8 cellular contexts compared by ENCODE assay signal in genomic region chr3:98188553-98188952, GRCh38. TPM values are rescaled to one million over a fixed set of nuclear protein-coding genes. Genes with fewer than 3 reads are reported as not detected.
DNase-seq lines count a peak whose midpoint lies in the region; ATAC-seq and TF ChIP-seq lines count a peak whose summit lies in the region.

No MANE protein-coding gene starts in this region.

- no peak overlapping the region for H3K27ac ChIP-seq in AG04450 (ENCODE audit: low read depth, low read length)
- no peak overlapping the region for H3K27ac ChIP-seq in psoas muscle
- no peak overlapping the region for H3K27ac ChIP-seq in right cardiac atrium (ENCODE audit: low read length)

- peak; percentile 63 for ATAC-seq in GM18909 (IDR thresholded peaks at IDR 0.05; ENCODE audit: poor library complexity, unreplicated experiment)
- peak; percentile 99 for ATAC-seq in HG03565 (IDR thresholded peaks at IDR 0.05; ENCODE audit: unreplicated experiment)
- no peak for ATAC-seq in psoas muscle
- ATAC-seq in right cardiac atrium = no peak

- intact Hi-C loops in psoas muscle (cut with DNase I) (no loop called here), right cardiac atrium (cut with DNase I) (no loop called here)

- 30 to 41% (median 33%) methylated on average over 3 of the region's 3 CpGs for WGBS in psoas muscle, 3 donors
- WGBS in right cardiac atrium = 39% methylated on average over 3 of the region's 3 CpGs

- H3K9ac ChIP-seq in adipocyte (ENCODE audit: low read length) = no peak overlapping the region

- TF ChIP-seq CTCF in AG04450 (IDR thresholded peaks at IDR 0.05; ENCODE audit: low read depth, low read length) (peak; percentile 28; the same call in 1 of the 2 replicates), psoas muscle (IDR thresholded peaks at IDR 0.05) (peak; percentile 14)

- CTCF ChIA-PET in AG04450 (lab: Charles Lee) = no interaction called here

- no peaks in the 10 kb centered on the region for H3K4me1 ChIP-seq in adipocyte (ENCODE audit: control insufficient read depth, insufficient read depth, low read length)
- no peaks in the 10 kb centered on the region for H3K4me1 ChIP-seq in psoas muscle
- no peaks in the 10 kb centered on the region for H3K4me1 ChIP-seq in right cardiac atrium (ENCODE audit: control insufficient read depth, insufficient read depth, low read length)

- POLR2A ChIA-PET in AG04450 (lab: Yijun Ruan, JAX) = no interaction called here

- DNase-seq in AG04450 (ENCODE audit: low read depth, low spot score) = no peak
- peak; percentile 16 for DNase-seq in adipocyte (ENCODE audit: low read depth)
- no peak for DNase-seq in psoas muscle
- no peak for DNase-seq in ureter (ENCODE audit: low spot score)
- no peak for DNase-seq in NCI-H1092 treated with DMSO at 0.1 percent for 48 hours (lab: John Stamatoyannopoulos, UW)
- no peak for DNase-seq in right cardiac atrium

- no peak overlapping the region for H3K4me3 ChIP-seq in AG04450 (ENCODE audit: low read depth, low read length)
- H3K4me3 ChIP-seq in adipocyte (ENCODE audit: low read length) = no peak overlapping the region
- no peak overlapping the region for H3K4me3 ChIP-seq in psoas muscle
- H3K4me3 ChIP-seq in right cardiac atrium (ENCODE audit: low read length) = no peak overlapping the region

- no peaks in the 10 kb centered on the region for H3K36me3 ChIP-seq in adipocyte (ENCODE audit: control insufficient read depth, insufficient read depth, low read length, severe bottlenecking)
- H3K36me3 ChIP-seq in psoas muscle (ENCODE audit: insufficient read depth in 1 of 2, low read depth in 1 of 2) = no peaks in the 10 kb centered on the region

- no peaks in the 10 kb centered on the region for H3K27me3 ChIP-seq in AG04450 (ENCODE audit: control insufficient read depth, insufficient read depth, low read length)
- no peaks in the 10 kb centered on the region for H3K27me3 ChIP-seq in adipocyte (replicated peaks; ENCODE audit: control insufficient read depth, insufficient read depth, low read length)
- H3K27me3 ChIP-seq in psoas muscle (ENCODE audit: insufficient read depth in 3 of 3, low read length in 2 of 3) = no peaks in the 10 kb centered on the region
- H3K27me3 ChIP-seq in right cardiac atrium (ENCODE audit: control insufficient read depth, insufficient read depth) = no peaks in the 10 kb centered on the region

- H3K9me3 ChIP-seq in AG04450 (ENCODE audit: control insufficient read depth, insufficient read depth, low read length) (no peaks in the 10 kb centered on the region), adipocyte (ENCODE audit: control insufficient read depth, low read length) (no peaks in the 10 kb centered on the region), psoas muscle (no peaks in the 10 kb centered on the region), right cardiac atrium (ENCODE audit: control insufficient read depth, low read length) (no peaks in the 10 kb centered on the region)

RNA-seq across cellular contexts. Expression of gene OR5H15, which starts 22.1 kb away (rescaled TPM):
- not detected in 2 replicates for polyA plus RNA-seq in AG04450 (2011; rRNA removed)
- not detected in 2 replicates for polyA minus RNA-seq in AG04450 (2011; rRNA and poly(A)+ RNA removed)
- total RNA-seq in psoas muscle = not detected
- polyA plus RNA-seq in psoas muscle = under 1 TPM in 1 of 3 donors, not detected in 2; 0.08 TPM
- total RNA-seq in ureter = not detected
- not detected for total RNA-seq in right cardiac atrium
- not detected for polyA plus RNA-seq in right cardiac atrium

RNA-seq across cellular contexts. Expression of gene OR5H14, which starts 41.3 kb away (rescaled TPM):
- polyA plus RNA-seq in AG04450 (2011; rRNA removed) (not detected in 2 replicates), psoas muscle (not detected), right cardiac atrium (not detected)
- not detected in 2 replicates for polyA minus RNA-seq in AG04450 (2011; rRNA and poly(A)+ RNA removed)
- total RNA-seq in psoas muscle (not detected), ureter (not detected), right cardiac atrium (not detected)

RNA-seq across cellular contexts. Expression of gene OR5H1, which starts 58.0 kb away (rescaled TPM):
- polyA plus RNA-seq in AG04450 (2011; rRNA removed) = not detected in 2 replicates
- polyA minus RNA-seq in AG04450 (2011; rRNA and poly(A)+ RNA removed) = not detected in 2 replicates
- not detected for total RNA-seq in psoas muscle
- polyA plus RNA-seq in psoas muscle = not detected
- 0.13 TPM for total RNA-seq in ureter
- total RNA-seq in right cardiac atrium = not detected
- polyA plus RNA-seq in right cardiac atrium = not detected

Comparison
In these comparisons a context has a peak if more than half of its experiments do, and no peak if none do; other contexts are left out.
1. ATAC-seq: peak in GM18909 (single experiment) and HG03565 (single experiment); none in psoas muscle (0 of 4) and right cardiac atrium (0 of 2).